ENCODE assay signal across 15 cellular contexts in the genomic region with DNA sequence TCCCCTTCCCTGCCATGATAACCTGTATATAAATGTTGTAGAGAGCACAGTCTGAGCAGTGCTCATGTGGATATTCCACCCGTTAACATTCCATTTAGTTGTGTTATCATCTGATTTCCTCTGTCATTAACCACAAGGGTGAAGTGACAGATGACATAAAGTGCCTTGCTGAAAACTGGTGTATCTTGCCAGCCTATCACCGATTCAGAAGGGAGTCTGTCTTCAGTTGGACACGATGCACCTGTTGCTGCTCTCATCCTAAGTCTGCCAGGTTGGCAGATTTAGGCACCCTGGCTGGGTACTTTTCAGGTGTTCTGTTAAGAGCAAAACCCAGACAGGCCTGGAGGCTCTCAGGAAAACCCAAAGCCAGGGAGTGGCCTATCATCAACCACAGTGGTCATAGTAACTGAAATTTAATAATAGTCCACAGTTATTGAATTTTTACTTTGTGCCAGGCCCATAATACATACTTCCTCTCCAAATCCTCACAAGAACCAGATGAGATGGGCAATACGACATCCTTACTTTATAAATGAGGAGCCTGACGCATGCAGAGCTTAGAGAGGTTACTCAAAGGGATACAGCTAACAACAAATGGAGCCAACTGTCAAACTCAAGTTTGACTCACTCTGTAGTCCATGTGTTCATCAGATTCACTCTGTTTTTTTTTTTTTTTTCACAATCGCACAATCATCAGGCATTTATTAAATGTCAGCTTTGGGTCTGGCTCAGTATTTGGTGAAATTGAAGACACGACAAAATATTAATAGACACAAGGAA.
A peak's percentile ranks its signal among the peaks of the same experiment; 100 is the strongest.
DNase-seq lines count a peak whose midpoint lies in the region; ATAC-seq and TF ChIP-seq lines count a peak whose summit lies in the region.
"Had no signal": no experiment of that assay in that cellular context is flagged by ENCODE, and none has a peak within 500 bp of the region (broad histone marks: within the 10 kb centered on the region; RNA-seq: fewer than 3 reads in every experiment).

No MANE protein-coding gene starts in this region.

- H3K27me3 Mint-ChIP-seq in activated CD8-positive, alpha-beta T cell treated with anti-CD3 and anti-CD28 coated beads for 36 hours: no peaks in the 10 kb centered on the region
- no peaks in the 10 kb centered on the region for H3K27me3 Mint-ChIP-seq in MCF 10A (ENCODE audit: insufficient read depth, unreplicated experiment)

- intact Hi-C loops in activated CD8-positive, alpha-beta T cell treated with anti-CD3 and anti-CD28 coated beads for 36 hours (cut with micrococcal nuclease): no loop called here
- intact Hi-C loops in MCF 10A (cut with micrococcal nuclease): no loop called here
- intact Hi-C loops in colonic mucosa (cut with DNase I): no loop called here

- CTCF ChIA-PET in activated CD8-positive, alpha-beta T cell treated with anti-CD3 and anti-CD28 coated beads for 36 hours (lab: Charles Lee): interaction anchor here (0.8 kb wide), 1 partner anchor 101 kb away, joined by 3 read pairs; the partner anchor contains the start of gene SPRY4
- CTCF ChIA-PET in MCF 10A (lab: Yijun Ruan, JAX): interaction anchor here (0.6 kb wide), 1 partner anchor 40 kb away, joined by 3 read pairs; no protein-coding TSS in a partner anchor

- H3K4me1 ChIP-seq in colonic mucosa: no peaks in the 10 kb centered on the region

- H3K9ac ChIP-seq in colonic mucosa (ENCODE audit: low read depth in 2 of 2, low read length in 2 of 2): no peak overlapping the region

- no peak for TF ChIP-seq CTCF in brain microvascular endothelial cell (IDR thresholded peaks at IDR 0.05; ENCODE audit: low read depth, low read length, missing control alignments)
- no peak for TF ChIP-seq CTCF in activated CD8-positive, alpha-beta T cell treated with anti-CD3 and anti-CD28 coated beads for 36 hours (IDR thresholded peaks at IDR 0.05)
- TF ChIP-seq CTCF in MCF 10A (IDR thresholded peaks at IDR 0.05; ENCODE audit: unreplicated experiment): no peak
- TF ChIP-seq CTCF in colonic mucosa (IDR thresholded peaks at IDR 0.05): no peak

- H3K4me1 Mint-ChIP-seq in activated CD8-positive, alpha-beta T cell treated with anti-CD3 and anti-CD28 coated beads for 36 hours (ENCODE audit: low read depth): peaks cover 31% of the 10 kb centered on the region
- peaks cover 8% of the 10 kb centered on the region for H3K4me1 Mint-ChIP-seq in MCF 10A (ENCODE audit: insufficient read depth, unreplicated experiment)

- H3K36me3 Mint-ChIP-seq in activated CD8-positive, alpha-beta T cell treated with anti-CD3 and anti-CD28 coated beads for 36 hours (ENCODE audit: low read depth): no peaks in the 10 kb centered on the region
- H3K36me3 Mint-ChIP-seq in MCF 10A (ENCODE audit: insufficient read depth, unreplicated experiment): no peaks in the 10 kb centered on the region
- H3K36me3 Mint-ChIP-seq: CD14-positive monocyte had no signal

- BruUV-seq in MCF 10A (replicated peaks; lab: Mats Ljungman, UMichigan): no TSS peak

- no peak for ATAC-seq in activated CD8-positive, alpha-beta T cell treated with anti-CD3 and anti-CD28 coated beads for 36 hours

- H3K4me3 Mint-ChIP-seq in activated CD8-positive, alpha-beta T cell treated with anti-CD3 and anti-CD28 coated beads for 36 hours: no peak overlapping the region
- no peak overlapping the region for H3K4me3 Mint-ChIP-seq in MCF 10A (ENCODE audit: unreplicated experiment)
- H3K4me3 Mint-ChIP-seq: CD14-positive monocyte had no signal

- DNase-seq in AG08395 (ENCODE audit: low spot score) (peak; percentile 70), GM04504 (ENCODE audit: low read depth) (peak; percentile 76), brain microvascular endothelial cell (no peak), myocyte (ENCODE audit: low read depth) (peak; percentile 50), MCF 10A (ENCODE audit: unreplicated experiment) (no peak), T1000 (lab: John Stamatoyannopoulos, UW) (no peak), colonic mucosa (no peak)
- no peak for DNase-seq in activated CD8-positive, alpha-beta T cell treated with anti-CD3 and anti-CD28 coated beads for 36 hours
- DNase-seq: activated CD8-positive, alpha-beta memory T cell treated with anti-CD3 and anti-CD28 coated beads, Interleukin-2, amount 50 U/mL, for 48 hours; midbrain; NCI-H1092; NCI-H345 had no signal

- POLR2A ChIA-PET in activated CD8-positive, alpha-beta T cell treated with anti-CD3 and anti-CD28 coated beads for 36 hours (lab: Charles Lee): no interaction called here
- POLR2A ChIA-PET in MCF 10A (lab: Yijun Ruan, JAX): interaction anchor here (0.6 kb wide), 1 partner anchor 108 kb away, joined by 3 read pairs; no protein-coding TSS in a partner anchor

- H3K27me3 ChIP-seq in brain microvascular endothelial cell (replicated peaks) (no peaks in the 10 kb centered on the region), colonic mucosa (no peaks in the 10 kb centered on the region)
- H3K27me3 ChIP-seq: tibial nerve had no signal

- H3K27ac Mint-ChIP-seq in activated CD8-positive, alpha-beta T cell treated with anti-CD3 and anti-CD28 coated beads for 36 hours: no peak overlapping the region
- no peak overlapping the region for H3K27ac Mint-ChIP-seq in MCF 10A (ENCODE audit: low read depth, unreplicated experiment)
- H3K27ac Mint-ChIP-seq: CD14-positive monocyte had no signal

- H3K4me3 ChIP-seq in brain microvascular endothelial cell (ENCODE audit: low read depth, low read length) (no peak overlapping the region), colonic mucosa (no peak overlapping the region)
- H3K4me3 ChIP-seq: tibial nerve had no signal

- in situ Hi-C loops in brain microvascular endothelial cell (cut with HindIII; ENCODE audit: low pct_ligation_motif_present, low sequenced_read_pairs): no loop called here

- H3K36me3 ChIP-seq in brain microvascular endothelial cell (replicated peaks) (no peaks in the 10 kb centered on the region), colonic mucosa (no peaks in the 10 kb centered on the region)
- H3K36me3 ChIP-seq: tibial nerve, WERI-Rb-1 had no signal

- no peaks in the 10 kb centered on the region for H3K9me3 ChIP-seq in colonic mucosa
- H3K9me3 ChIP-seq: tibial nerve had no signal

- peak overlapping the region; percentile 61 for H3K27ac ChIP-seq in brain microvascular endothelial cell
- no peak overlapping the region for H3K27ac ChIP-seq in colonic mucosa

- peaks cover 11% of the 10 kb centered on the region for H3K9me3 Mint-ChIP-seq in activated CD8-positive, alpha-beta T cell treated with anti-CD3 and anti-CD28 coated beads for 36 hours
- no peaks in the 10 kb centered on the region for H3K9me3 Mint-ChIP-seq in MCF 10A (ENCODE audit: unreplicated experiment)

Comparison
In these comparisons a context has a peak if more than half of its experiments do, and no peak if none do; other contexts are left out.
1. DNase-seq: peak in AG08395 (single experiment), GM04504 (single experiment) and myocyte (single experiment); none in brain microvascular endothelial cell (single experiment), activated CD8-positive, alpha-beta T cell treated with anti-CD3 and anti-CD28 coated beads for 36 hours (single experiment), MCF 10A (single experiment), T1000 (single experiment) and colonic mucosa (single experiment).